22 cellular contexts compared by ENCODE assay signal in the genomic region with DNA sequence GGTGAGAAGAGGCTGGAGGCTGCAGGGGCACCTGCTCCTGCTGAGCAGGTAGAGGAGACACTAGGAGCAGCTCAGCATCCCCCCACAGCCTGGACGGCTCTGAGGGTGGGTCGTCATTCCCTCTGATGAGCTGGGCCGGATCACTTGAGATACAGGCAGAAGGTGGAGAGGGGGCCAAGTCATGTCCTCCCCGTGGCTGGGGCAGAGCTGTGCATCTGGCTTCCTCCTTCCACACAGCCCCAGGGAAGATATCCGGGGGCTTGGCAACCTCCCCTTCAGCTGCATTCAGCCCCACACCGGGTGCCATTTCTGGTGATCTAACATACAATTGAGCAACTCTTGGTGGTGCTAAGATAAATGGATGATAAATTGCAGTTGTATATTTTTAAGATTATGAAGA.
DNase-seq lines count a peak whose midpoint lies in the region; ATAC-seq lines count a peak whose summit lies in the region.
"Had no signal": no experiment of that assay in that cellular context is flagged by ENCODE, and none has a peak within 500 bp of the region (broad histone marks: within the 10 kb centered on the region; RNA-seq: fewer than 3 reads in every experiment).

No MANE protein-coding gene starts in this region.

- H3K36me3 ChIP-seq in CD4-positive, CD25-positive, alpha-beta regulatory T cell (ENCODE audit: control insufficient read depth, insufficient read depth, low read length): peaks cover 6% of the 10 kb centered on the region
- H3K36me3 ChIP-seq: ascending aorta, esophagus squamous epithelium, MG63, uterus had no signal

- H3K36me3 Mint-ChIP-seq in activated CD4-positive, alpha-beta T cell treated with anti-CD3 and anti-CD28 coated beads, Interleukin-2, amount 10 ng/mL, durations not matched to agents 24 days and 14 days (ENCODE audit: low read depth): peaks cover 12% of the 10 kb centered on the region
- H3K36me3 Mint-ChIP-seq in CD4-positive, CD25-positive, alpha-beta regulatory T cell: peaks cover 11% of the 10 kb centered on the region

- H3K4me3 Mint-ChIP-seq in activated CD4-positive, alpha-beta T cell treated with anti-CD3 and anti-CD28 coated beads, Interleukin-2, amount 10 ng/mL, durations not matched to agents 24 days and 14 days: no peak overlapping the region
- H3K4me3 Mint-ChIP-seq in CD4-positive, CD25-positive, alpha-beta regulatory T cell: peak overlapping the region; percentile 23 to 79 (median 66)
- H3K4me3 Mint-ChIP-seq: CD14-positive monocyte had no signal

- ATAC-seq in CD4-positive, CD25-positive, alpha-beta regulatory T cell (ENCODE audit: low read depth in 2 of 2): peak; percentile 32 to 36
- no peak for ATAC-seq in GM21717 (IDR thresholded peaks at IDR 0.05; ENCODE audit: unreplicated experiment)

- no peak for DNase-seq in activated CD4-positive, alpha-beta T cell treated with anti-CD3 and anti-CD28 coated beads, Interleukin-2, amount 10 ng/mL, durations not matched to agents 24 days and 14 days
- DNase-seq in activated CD4-positive, alpha-beta T cell treated with anti-CD3 and anti-CD28 coated beads, Interleukin-2, amount 50 U/mL, for 48 hours: no peak
- peak in 1 of 3 donors; percentile 64 for DNase-seq in CD4-positive, CD25-positive, alpha-beta regulatory T cell
- DNase-seq in NCI-H69 (lab: John Stamatoyannopoulos, UW) (peak; percentile 34), islet precursor cell (peak; percentile 34), NCI-H774 (lab: John Stamatoyannopoulos, UW) (no peak), ecto neural progenitor cell (ENCODE audit: low spot score) (no peak)
- DNase-seq: activated effector memory CD4-positive, alpha-beta T cell treated with anti-CD3 and anti-CD28 coated beads, Interleukin-2, amount 50 U/mL, for 16 hours; DMS153; effector CD4-positive, alpha-beta T cell; esophagus squamous epithelium; mesenchymal stem cell; MG63; NCI-H1694 treated with DMSO at 0.1 percent for 48 hours; NCI-H2227 treated with DMSO at 0.1 percent for 48 hours; uterus had no signal

- no peaks in the 10 kb centered on the region for H3K27me3 Mint-ChIP-seq in activated CD4-positive, alpha-beta T cell treated with anti-CD3 and anti-CD28 coated beads, Interleukin-2, amount 10 ng/mL, durations not matched to agents 24 days and 14 days
- no peaks in the 10 kb centered on the region for H3K27me3 Mint-ChIP-seq in CD4-positive, CD25-positive, alpha-beta regulatory T cell

- no peaks in the 10 kb centered on the region for H3K9me3 ChIP-seq in CD4-positive, CD25-positive, alpha-beta regulatory T cell (ENCODE audit: control insufficient read depth in 2 of 2, low read length in 2 of 2)
- H3K9me3 ChIP-seq: ascending aorta, esophagus squamous epithelium, MG63, uterus had no signal

- peaks cover 30% of the 10 kb centered on the region for H3K4me1 Mint-ChIP-seq in activated CD4-positive, alpha-beta T cell treated with anti-CD3 and anti-CD28 coated beads, Interleukin-2, amount 10 ng/mL, durations not matched to agents 24 days and 14 days
- peaks cover 28 to 93% (median 63%) of the 10 kb centered on the region in 4 donors for H3K4me1 Mint-ChIP-seq in CD4-positive, CD25-positive, alpha-beta regulatory T cell

- intact Hi-C loops in activated CD4-positive, alpha-beta T cell treated with anti-CD3 and anti-CD28 coated beads, Interleukin-2, amount 10 ng/mL, durations not matched to agents 24 days and 14 days (cut with micrococcal nuclease): no loop called here

- H3K27ac Mint-ChIP-seq in activated CD4-positive, alpha-beta T cell treated with anti-CD3 and anti-CD28 coated beads, Interleukin-2, amount 10 ng/mL, durations not matched to agents 24 days and 14 days: peak overlapping the region; percentile 4
- H3K27ac Mint-ChIP-seq in CD4-positive, CD25-positive, alpha-beta regulatory T cell: peak overlapping the region in 2 of 3 donors; percentile 81 to 88
- H3K27ac Mint-ChIP-seq: CD14-positive monocyte, progenitor cell of endocrine pancreas had no signal

- H3K27me3 ChIP-seq in CD4-positive, CD25-positive, alpha-beta regulatory T cell (ENCODE audit: control insufficient read depth, insufficient read depth, low read length): no peaks in the 10 kb centered on the region
- H3K27me3 ChIP-seq: ascending aorta, esophagus squamous epithelium, MG63, uterus had no signal

- no peaks in the 10 kb centered on the region for H3K9me3 Mint-ChIP-seq in activated CD4-positive, alpha-beta T cell treated with anti-CD3 and anti-CD28 coated beads, Interleukin-2, amount 10 ng/mL, durations not matched to agents 24 days and 14 days
- H3K9me3 Mint-ChIP-seq in CD4-positive, CD25-positive, alpha-beta regulatory T cell: no peaks in the 10 kb centered on the region

- H3K4me3 ChIP-seq in CD4-positive, CD25-positive, alpha-beta regulatory T cell (ENCODE audit: low read depth, low read length): peak overlapping the region; percentile 41
- H3K4me3 ChIP-seq: ascending aorta, esophagus squamous epithelium, MG63, SK-N-MC, skin epidermis, uterus had no signal

- H3K4me1 ChIP-seq in CD4-positive, CD25-positive, alpha-beta regulatory T cell (ENCODE audit: control insufficient read depth, insufficient read depth, low read length, poor library complexity, severe bottlenecking): peaks cover 47% of the 10 kb centered on the region
- H3K4me1 ChIP-seq: uterus had no signal

- H3K27ac ChIP-seq in CD4-positive, CD25-positive, alpha-beta regulatory T cell (ENCODE audit: insufficient read depth, low read length, poor library complexity, severe bottlenecking): peak overlapping the region; percentile 8
- H3K27ac ChIP-seq: ascending aorta, esophagus squamous epithelium, SK-N-MC, skin epidermis, uterus had no signal

Comparison
In these comparisons a context has a peak if more than half of its experiments do, and no peak if none do; other contexts are left out.
1. DNase-seq: peak in NCI-H69 (single experiment) and islet precursor cell (single experiment); none in activated CD4-positive, alpha-beta T cell treated with anti-CD3 and anti-CD28 coated beads, Interleukin-2, amount 10 ng/mL, durations not matched to agents 24 days and 14 days (single experiment), activated CD4-positive, alpha-beta T cell treated with anti-CD3 and anti-CD28 coated beads, Interleukin-2, amount 50 U/mL, for 48 hours (0 of 2), NCI-H774 (single experiment) and ecto neural progenitor cell (single experiment).